ENCODE assay signal across 8 cellular contexts in the genomic region with DNA sequence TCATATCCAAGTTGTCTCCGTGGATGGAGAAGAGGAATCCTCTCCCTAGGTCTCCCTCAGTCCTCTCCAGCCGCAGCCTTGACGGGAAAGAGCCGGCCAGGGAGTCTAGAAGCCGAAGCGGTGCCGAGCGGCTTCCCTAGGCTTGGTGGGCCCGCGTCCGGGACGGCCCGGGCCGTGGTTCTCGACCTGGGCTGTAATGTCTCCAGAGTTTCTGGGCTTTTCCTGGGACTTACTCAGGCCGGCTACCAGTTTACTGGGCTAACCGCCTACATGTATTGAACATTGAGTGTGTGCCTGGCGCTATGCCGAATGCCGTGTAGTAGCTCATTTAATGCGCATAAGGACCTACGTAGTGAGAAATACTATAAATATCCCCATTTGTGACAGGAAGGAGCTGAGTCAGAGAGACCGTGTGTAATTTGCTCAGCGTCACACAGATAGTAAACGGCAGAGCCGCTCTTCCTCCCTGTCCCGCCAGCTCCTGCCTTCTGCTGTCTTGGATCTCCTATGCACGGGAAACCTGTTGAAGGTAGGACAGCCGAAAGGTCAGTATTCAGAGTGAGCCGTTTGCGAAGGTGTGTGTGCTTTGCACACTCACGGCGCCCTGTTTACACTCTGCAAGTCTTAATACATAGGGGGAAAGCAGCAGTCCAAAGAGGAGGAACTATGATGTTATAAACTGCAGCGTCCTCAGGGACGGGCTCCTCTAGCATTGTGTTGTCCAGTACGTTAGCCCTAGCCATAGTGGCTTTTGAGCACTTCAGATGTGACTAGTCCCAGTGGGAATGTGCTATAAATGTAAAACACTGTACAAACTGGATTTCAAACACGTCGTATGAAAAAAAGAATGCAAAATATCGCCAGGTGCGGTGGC. TPM values are rescaled to one million over a fixed set of nuclear protein-coding genes. Genes with fewer than 3 reads are reported as not detected.
DNase-seq lines count a peak whose midpoint lies in the region; ATAC-seq and TF ChIP-seq lines count a peak whose summit lies in the region.

No MANE protein-coding gene starts in this region.

- H3K9me3 Mint-ChIP-seq in CD14-positive monocyte: peaks cover 0 to 2% (median 0%) of the 10 kb centered on the region in 7 donors

- H3K4me3 Mint-ChIP-seq in CD14-positive monocyte: peak overlapping the region; percentile 91 to 94

- peaks cover 8% of the 10 kb centered on the region for H3K4me1 ChIP-seq in muscle layer of colon (ENCODE audit: insufficient read depth, low read length)

- DNase-seq in CD14-positive monocyte (ENCODE audit: low spot score): peak; percentile 84
- peak; percentile 65 for DNase-seq in NCI-H82 treated with DMSO at 0.1 percent for 48 hours (lab: John Stamatoyannopoulos, UW; ENCODE audit: unreplicated experiment)
- DNase-seq in activated CD8-positive, alpha-beta memory T cell treated with anti-CD3 and anti-CD28 coated beads for 48 hours (ENCODE audit: low read depth in 2 of 3, low spot score in 2 of 3): peak in 2 of 3 experiments; percentile 18 to 29
- DNase-seq in epithelial cell of esophagus (ENCODE audit: low read depth): peak; percentile 86
- DNase-seq in stimulated activated CD8-positive, alpha-beta memory T cell treated with anti-CD3 and anti-CD28 coated beads, Interleukin-7, amount 100 ng/mL, for 1 hour (ENCODE audit: low read depth in 2 of 2): peak; percentile 25 to 30

- no peaks in the 10 kb centered on the region for H3K36me3 ChIP-seq in muscle layer of colon (ENCODE audit: insufficient read depth, low read length)

- H3K36me3 Mint-ChIP-seq in CD14-positive monocyte: peaks cover 4 to 9% of the 10 kb centered on the region in 2 donors

- peaks cover 0 to 3% (median 0%) of the 10 kb centered on the region in 3 donors for H3K27me3 Mint-ChIP-seq in CD14-positive monocyte (ENCODE audit: low read depth in 3 of 3)

- no peaks in the 10 kb centered on the region for H3K27me3 ChIP-seq in muscle layer of colon (ENCODE audit: control insufficient read depth in 1 of 2, insufficient read depth in 2 of 2, low read length in 2 of 2)

- H3K9ac ChIP-seq in muscle layer of colon (ENCODE audit: low read length): peak overlapping the region; percentile 49

- peak overlapping the region; percentile 96 to 99 (median 97) for H3K27ac Mint-ChIP-seq in CD14-positive monocyte

- TF ChIP-seq CTCF in CD14-positive monocyte (IDR thresholded peaks at IDR 0.05) (no peak), epithelial cell of esophagus (IDR thresholded peaks at IDR 0.05; ENCODE audit: insufficient read depth, low read depth, low read length, missing control alignments) (no peak)

- intact Hi-C loops in CD14-positive monocyte (cut with micrococcal nuclease): loop anchor here in 1 of 2 donors (1.0 kb wide), 1 partner anchor 28 kb away; the partner anchor contains the start of gene PIGS

- ATAC-seq in GM19351 (IDR thresholded peaks at IDR 0.05; ENCODE audit: unreplicated experiment) (peak; percentile 58), HG03457 (IDR thresholded peaks at IDR 0.05; ENCODE audit: unreplicated experiment) (peak; percentile 28)

- peak overlapping the region; percentile 68 for H3K4me3 ChIP-seq in epithelial cell of esophagus (ENCODE audit: low read length)
- peak overlapping the region; percentile 63 to 69 for H3K4me3 ChIP-seq in muscle layer of colon (ENCODE audit: low read depth in 1 of 2, low read length in 2 of 2)

- H3K9me3 ChIP-seq in muscle layer of colon (ENCODE audit: low read length): no peaks in the 10 kb centered on the region

- peak overlapping the region; percentile 89 for H3K27ac ChIP-seq in muscle layer of colon (ENCODE audit: low read depth, low read length)

- peaks cover 26% of the 10 kb centered on the region for H3K4me1 Mint-ChIP-seq in CD14-positive monocyte

RNA-seq across cellular contexts. Expression of gene SPAG5, which starts 0.7 kb away (rescaled TPM):
- polyA plus RNA-seq in CD14-positive monocyte: not detected

RNA-seq across cellular contexts. Expression of gene RSKR, which starts 14.4 kb away (rescaled TPM):
- polyA plus RNA-seq in CD14-positive monocyte: not detected

RNA-seq across cellular contexts. Expression of gene ALDOC, which starts 22.9 kb away (rescaled TPM):
- polyA plus RNA-seq in CD14-positive monocyte: 10 to 100 TPM in 1 of 2 donors, 1 to 10 TPM in 1; 7.1 to 10.6 TPM

RNA-seq across cellular contexts. Expression of gene PIGS, which starts 28.2 kb away (rescaled TPM):
- 10 to 100 TPM; 84.9 to 87.5 TPM for polyA plus RNA-seq in CD14-positive monocyte

RNA-seq across cellular contexts. Expression of gene BLTP2, which starts 45.4 kb away (rescaled TPM):
- 10 to 100 TPM; 46.8 to 53.2 TPM for polyA plus RNA-seq in CD14-positive monocyte

Comparison
In these comparisons a context has a peak if more than half of its experiments do, and no peak if none do; other contexts are left out.
1. Peak in every context shown above with its lines: DNase-seq, ATAC-seq, H3K4me3 ChIP-seq and H3K27ac ChIP-seq.
2. DNase-seq: peak in every context shown above with its lines; median percentile 86 in epithelial cell of esophagus; 84 in CD14-positive monocyte; 65 in NCI-H82 treated with DMSO at 0.1 percent for 48 hours; 28 in stimulated activated CD8-positive, alpha-beta memory T cell treated with anti-CD3 and anti-CD28 coated beads, Interleukin-7, amount 100 ng/mL, for 1 hour; 24 in activated CD8-positive, alpha-beta memory T cell treated with anti-CD3 and anti-CD28 coated beads for 48 hours.